ENCODE assay signal across 9 cellular contexts in the genomic region with DNA sequence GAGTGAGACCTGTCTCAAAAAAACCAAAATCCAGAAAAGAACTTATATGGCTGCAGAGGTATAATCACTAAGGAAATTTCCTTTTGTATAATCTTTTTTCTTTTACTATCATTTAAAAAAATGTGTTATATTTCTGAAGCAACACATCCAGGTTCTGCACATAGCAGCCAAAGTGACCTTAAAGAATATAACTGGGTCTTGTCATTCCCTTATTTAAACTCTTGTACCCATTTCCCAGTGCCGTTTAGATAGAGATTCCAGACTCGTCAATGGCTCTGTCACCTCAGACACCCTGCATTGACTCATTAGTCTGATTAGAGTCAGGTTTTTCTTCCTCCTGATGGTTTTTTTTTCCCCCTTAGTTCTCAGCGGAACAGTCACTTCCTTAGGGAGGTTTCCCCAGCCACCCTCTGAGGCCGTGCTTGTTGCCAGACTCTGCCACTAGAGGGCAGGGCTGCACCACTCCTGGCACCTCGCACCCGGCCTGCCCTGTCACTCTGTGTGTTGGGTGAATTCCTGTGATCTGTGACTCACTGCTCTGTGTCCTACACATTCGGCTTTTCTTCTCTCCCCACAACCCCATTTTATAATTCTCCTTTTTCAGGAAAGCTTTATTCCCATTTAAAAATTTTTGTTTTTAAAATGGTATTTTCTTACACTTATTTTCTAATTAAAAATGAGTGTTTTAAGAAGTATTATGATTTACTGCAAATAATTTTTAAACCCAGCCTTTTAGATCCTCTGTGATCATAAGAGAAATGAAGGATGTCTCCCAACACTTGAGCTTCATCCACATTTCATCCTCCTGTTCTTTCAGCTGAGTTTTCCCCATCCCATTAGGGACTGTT. TPM values are rescaled to one million over a fixed set of nuclear protein-coding genes. Genes with fewer than 3 reads are reported as not detected.
DNase-seq lines count a peak whose midpoint lies in the region; ATAC-seq and TF ChIP-seq lines count a peak whose summit lies in the region.
"Had no signal": no experiment of that assay in that cellular context is flagged by ENCODE, and none has a peak within 500 bp of the region (broad histone marks: within the 10 kb centered on the region; RNA-seq: fewer than 3 reads in every experiment).

No MANE protein-coding gene starts in this region.

- peak; percentile 22 for DNase-seq in DMS153 treated with DMSO at 0.1 percent for 48 hours (lab: John Stamatoyannopoulos, UW; ENCODE audit: unreplicated experiment)
- DNase-seq in RPMI7951 (ENCODE audit: low read depth) = peak; percentile 83
- peak; percentile 92 for DNase-seq in fibroblast of pulmonary artery (ENCODE audit: low read depth)
- peak; percentile 87 for DNase-seq in neural progenitor cell (ENCODE audit: low spot score)
- DNase-seq in stimulated activated naive CD8-positive, alpha-beta T cell treated with anti-CD3 and anti-CD28 coated beads, Interleukin-15, amount 100 ng/mL, for 72 hours = peak; percentile 83 to 88

- H3K27ac ChIP-seq in HUES48 (ENCODE audit: low read depth, low read length) (peak overlapping the region; percentile 34), neural progenitor cell (no peak overlapping the region)

- no peaks in the 10 kb centered on the region for H3K9me3 Mint-ChIP-seq in activated T-helper 17 cell treated with anti-CD3 and anti-CD28 coated beads, Interleukin-2, amount 50 U/mL, for 72 hours
- no peaks in the 10 kb centered on the region for H3K9me3 Mint-ChIP-seq in neural progenitor cell
- H3K9me3 Mint-ChIP-seq in stimulated activated naive CD8-positive, alpha-beta T cell treated with anti-CD3 and anti-CD28 coated beads, Interleukin-15, amount 100 ng/mL, for 72 hours = no peaks in the 10 kb centered on the region

- no peaks in the 10 kb centered on the region for H3K27me3 Mint-ChIP-seq in activated T-helper 17 cell treated with anti-CD3 and anti-CD28 coated beads, Interleukin-2, amount 50 U/mL, for 72 hours
- H3K27me3 Mint-ChIP-seq in neural progenitor cell (ENCODE audit: insufficient read depth, low read depth) = peaks cover 2% of the 10 kb centered on the region
- H3K27me3 Mint-ChIP-seq in stimulated activated naive CD8-positive, alpha-beta T cell treated with anti-CD3 and anti-CD28 coated beads, Interleukin-15, amount 100 ng/mL, for 72 hours = no peaks in the 10 kb centered on the region

- TF ChIP-seq CTCF in fibroblast of pulmonary artery (IDR thresholded peaks at IDR 0.05; ENCODE audit: low read length, missing control alignments) (peak; percentile 99), neural progenitor cell (IDR thresholded peaks at IDR 0.05) (peak; percentile 98)

- no peak overlapping the region for H3K27ac Mint-ChIP-seq in activated T-helper 17 cell treated with anti-CD3 and anti-CD28 coated beads, Interleukin-2, amount 50 U/mL, for 72 hours
- H3K27ac Mint-ChIP-seq in neural progenitor cell = no peak overlapping the region
- H3K27ac Mint-ChIP-seq in stimulated activated naive CD8-positive, alpha-beta T cell treated with anti-CD3 and anti-CD28 coated beads, Interleukin-15, amount 100 ng/mL, for 72 hours = peak overlapping the region in 1 of 2 donors; percentile 94

- H4K20me1 ChIP-seq in neural progenitor cell (ENCODE audit: low read depth) = peaks cover 12% of the 10 kb centered on the region

- H3K4me1 ChIP-seq in HUES48 (ENCODE audit: control insufficient read depth, insufficient read depth, low read length) = no peaks in the 10 kb centered on the region
- H3K4me1 ChIP-seq in neural progenitor cell = no peaks in the 10 kb centered on the region

- peak; percentile 93 for ATAC-seq in GM21447 (IDR thresholded peaks at IDR 0.05; ENCODE audit: unreplicated experiment)
- ATAC-seq in activated T-helper 17 cell treated with anti-CD3 and anti-CD28 coated beads, Interleukin-2, amount 50 U/mL, for 72 hours (replicated peaks) = peak; percentile 100
- ATAC-seq in stimulated activated naive CD8-positive, alpha-beta T cell treated with anti-CD3 and anti-CD28 coated beads, Interleukin-15, amount 100 ng/mL, for 72 hours = peak; percentile 100

- H3K9me3 ChIP-seq in HUES48 (ENCODE audit: control insufficient read depth, insufficient read depth, low read length) (no peaks in the 10 kb centered on the region), neural progenitor cell (ENCODE audit: low read depth) (no peaks in the 10 kb centered on the region)

- no peak overlapping the region for H3K9ac ChIP-seq in HUES48 (ENCODE audit: low read depth, low read length)
- H3K9ac ChIP-seq in neural progenitor cell = no peak overlapping the region

- peaks cover 9% of the 10 kb centered on the region for H3K4me1 Mint-ChIP-seq in activated T-helper 17 cell treated with anti-CD3 and anti-CD28 coated beads, Interleukin-2, amount 50 U/mL, for 72 hours
- peaks cover 4% of the 10 kb centered on the region for H3K4me1 Mint-ChIP-seq in neural progenitor cell
- H3K4me1 Mint-ChIP-seq in stimulated activated naive CD8-positive, alpha-beta T cell treated with anti-CD3 and anti-CD28 coated beads, Interleukin-15, amount 100 ng/mL, for 72 hours = peaks cover 15% of the 10 kb centered on the region

- peak overlapping the region; percentile 13 for H3K4me3 Mint-ChIP-seq in activated T-helper 17 cell treated with anti-CD3 and anti-CD28 coated beads, Interleukin-2, amount 50 U/mL, for 72 hours
- H3K4me3 Mint-ChIP-seq in neural progenitor cell = no peak overlapping the region
- H3K4me3 Mint-ChIP-seq in stimulated activated naive CD8-positive, alpha-beta T cell treated with anti-CD3 and anti-CD28 coated beads, Interleukin-15, amount 100 ng/mL, for 72 hours = no peak overlapping the region

- peaks cover 8% of the 10 kb centered on the region for H3F3A ChIP-seq in neural progenitor cell (ENCODE audit: low read depth)

- no peak overlapping the region for H2AFZ ChIP-seq in neural progenitor cell (replicated peaks)

- H3K36me3 ChIP-seq in HUES48 (ENCODE audit: control insufficient read depth, insufficient read depth, low read length) (peaks cover 79% of the 10 kb centered on the region), neural progenitor cell (no peaks in the 10 kb centered on the region)

- peaks cover 81% of the 10 kb centered on the region for H3K36me3 Mint-ChIP-seq in activated T-helper 17 cell treated with anti-CD3 and anti-CD28 coated beads, Interleukin-2, amount 50 U/mL, for 72 hours (ENCODE audit: low read depth)
- peaks cover 34% of the 10 kb centered on the region for H3K36me3 Mint-ChIP-seq in neural progenitor cell

- no peak overlapping the region for H3K4me2 ChIP-seq in neural progenitor cell

- H3K4me3 ChIP-seq in HUES48 (ENCODE audit: low read depth, low read length) (no peak overlapping the region), fibroblast of pulmonary artery (replicated peaks; ENCODE audit: low read depth, low read length) (no peak overlapping the region), neural progenitor cell (no peak overlapping the region)

- H3K27me3 ChIP-seq in HUES48 (ENCODE audit: control insufficient read depth, insufficient read depth, low read length) (no peaks in the 10 kb centered on the region), neural progenitor cell (no peaks in the 10 kb centered on the region)

- H3K79me2 ChIP-seq in neural progenitor cell (ENCODE audit: low read depth) = no peaks in the 10 kb centered on the region

RNA-seq across cellular contexts. Expression of gene HTT, which starts 32.1 kb away (rescaled TPM):
- total RNA-seq in RPMI7951 (2014; rRNA removed; shearing (Covaris generic)) = 11.7 and 19.6 TPM in 2 replicates
- 10 to 100 TPM; 58.2 to 63.4 TPM for total RNA-seq in activated T-helper 17 cell treated with anti-CD3 and anti-CD28 coated beads, Interleukin-2, amount 50 U/mL, for 72 hours
- total RNA-seq in neural progenitor cell (ENCODE audit: low replicate concordance) = 38.9 and 40.2 TPM in 2 replicates

RNA-seq across cellular contexts. Expression of gene HTT-AS, which starts 32.2 kb away (rescaled TPM):
- not detected in 2 replicates for total RNA-seq in RPMI7951 (2014; rRNA removed; shearing (Covaris generic))
- not detected for total RNA-seq in activated T-helper 17 cell treated with anti-CD3 and anti-CD28 coated beads, Interleukin-2, amount 50 U/mL, for 72 hours
- not detected in 2 replicates for total RNA-seq in neural progenitor cell (ENCODE audit: low replicate concordance)
- total RNA-seq: mononuclear cell had no signal

Comparison
In these comparisons a context has a peak if more than half of its experiments do, and no peak if none do; other contexts are left out.
1. DNase-seq: peak in every context shown above with its lines; median percentile 92 in fibroblast of pulmonary artery; 87 in neural progenitor cell; 86 in stimulated activated naive CD8-positive, alpha-beta T cell treated with anti-CD3 and anti-CD28 coated beads, Interleukin-15, amount 100 ng/mL, for 72 hours; 83 in RPMI7951; 22 in DMS153 treated with DMSO at 0.1 percent for 48 hours.